In genomic region chr20:37376791-37377190, GRCh38 we compare ENCODE assay signal across 1 cellular context.
A peak's percentile ranks its signal among the peaks of the same experiment; 100 is the strongest.
TF ChIP-seq lines count a peak whose summit lies in the region.

No MANE protein-coding gene starts in this region.

TF ChIP-seq in HepG2, 621 proteins besides CTCF, POLR2A, EP300 and RAD21 (continued from another document):
- no peak for TF ChIP-seq PCBP2 (optimal IDR thresholded peaks at IDR 0.05; ENCODE audit: low read depth, low read length, poor library complexity, severe bottlenecking)
- no peak for TF ChIP-seq IRX3 (CRISPR knock-in tag; IDR thresholded peaks at IDR 0.05; ENCODE audit: borderline replicate concordance, low read depth)
- TF ChIP-seq ZNF24 (IDR thresholded peaks at IDR 0.05), result no peak
- TF ChIP-seq HDAC1 (CRISPR knock-in tag; IDR thresholded peaks at IDR 0.05), result 0 out of 2 replicates have a peak, but pooled peaks have one; percentile 35
- TF ChIP-seq EHMT2 (IDR thresholded peaks at IDR 0.05; ENCODE audit: borderline replicate concordance, low read depth, low read length), result no peak
- no peak for TF ChIP-seq ZNF207 (IDR thresholded peaks at IDR 0.05; ENCODE audit: borderline replicate concordance)
- TF ChIP-seq POLR2AphosphoS5 (IDR thresholded peaks at IDR 0.05; ENCODE audit: low read depth, low read length), result no peak
- no peak for TF ChIP-seq ARID2 (CRISPR knock-in tag; IDR thresholded peaks at IDR 0.05; ENCODE audit: borderline replicate concordance)
- 0 out of 2 replicates have a peak, but pooled peaks have one; percentile 58 for TF ChIP-seq ZNF280B (CRISPR knock-in tag; IDR thresholded peaks at IDR 0.05; ENCODE audit: borderline replicate concordance)
- TF ChIP-seq ZNF703 (CRISPR knock-in tag; IDR thresholded peaks at IDR 0.05; ENCODE audit: borderline replicate concordance), result no peak
- TF ChIP-seq NFYC (CRISPR knock-in tag; IDR thresholded peaks at IDR 0.05), result no peak
- TF ChIP-seq NFKBIZ (CRISPR knock-in tag; IDR thresholded peaks at IDR 0.05), result no peak
- no peak for TF ChIP-seq ZSCAN22 (CRISPR knock-in tag; IDR thresholded peaks at IDR 0.05)
- TF ChIP-seq MED1 (CRISPR knock-in tag; IDR thresholded peaks at IDR 0.05), result no peak
- TF ChIP-seq TAF1 (CRISPR knock-in tag; IDR thresholded peaks at IDR 0.05), result no peak
- no peak for TF ChIP-seq ZBTB7B (CRISPR knock-in tag; IDR thresholded peaks at IDR 0.05)
- TF ChIP-seq CCAR2 (optimal IDR thresholded peaks at IDR 0.05; ENCODE audit: low read depth, low read length), result no peak
- TF ChIP-seq HNF4A (CRISPR knock-in tag; IDR thresholded peaks at IDR 0.05), result peak; percentile 58
- TF ChIP-seq ZNF3 (CRISPR knock-in tag; IDR thresholded peaks at IDR 0.05), result 0 out of 2 replicates have a peak, but pooled peaks have one; percentile 43
- TF ChIP-seq NR2F6 (IDR thresholded peaks at IDR 0.05), result peak; percentile 55; the same call in 1 of the 2 replicates
- TF ChIP-seq NR2F6 (CRISPR knock-in tag; IDR thresholded peaks at IDR 0.05), result peak; percentile 40; the same call in 1 of the 2 replicates
- no peak for TF ChIP-seq ZNF251 (CRISPR knock-in tag; IDR thresholded peaks at IDR 0.05)
- no peak for TF ChIP-seq MTA1 (CRISPR knock-in tag; IDR thresholded peaks at IDR 0.05; ENCODE audit: borderline replicate concordance)
- TF ChIP-seq ZZZ3 (CRISPR knock-in tag; IDR thresholded peaks at IDR 0.05; ENCODE audit: borderline replicate concordance), result no peak
- TF ChIP-seq FIP1L1 (IDR thresholded peaks at IDR 0.05; ENCODE audit: borderline replicate concordance, insufficient read depth, low read depth, low read length), result no peak
- no peak for TF ChIP-seq SIX1 (CRISPR knock-in tag; IDR thresholded peaks at IDR 0.05; ENCODE audit: borderline replicate concordance)
- TF ChIP-seq KLF13 (CRISPR knock-in tag; IDR thresholded peaks at IDR 0.05), result no peak
- no peak for TF ChIP-seq SMAD9 (CRISPR knock-in tag; IDR thresholded peaks at IDR 0.05)
- peak; percentile 96 for TF ChIP-seq ZNF768 (CRISPR knock-in tag; IDR thresholded peaks at IDR 0.05)
- TF ChIP-seq ZNF629 (CRISPR knock-in tag; conservative IDR thresholded peaks at IDR 0.05), result peak; percentile 97
- TF ChIP-seq PITX1 (CRISPR knock-in tag; IDR thresholded peaks at IDR 0.05), result 0 out of 2 replicates have a peak, but pooled peaks have one; percentile 26
- TF ChIP-seq IRF9 (CRISPR knock-in tag; IDR thresholded peaks at IDR 0.05; ENCODE audit: borderline replicate concordance), result no peak
- TF ChIP-seq HNF1A (IDR thresholded peaks at IDR 0.05; ENCODE audit: low read depth), result no peak
- TF ChIP-seq HNF1A (CRISPR knock-in tag; IDR thresholded peaks at IDR 0.05; ENCODE audit: borderline replicate concordance), result no peak
- TF ChIP-seq NRL (CRISPR knock-in tag; IDR thresholded peaks at IDR 0.05; ENCODE audit: borderline replicate concordance), result peak; percentile 44; the same call in 1 of the 2 replicates
- TF ChIP-seq ZNF432 (CRISPR knock-in tag; IDR thresholded peaks at IDR 0.05; ENCODE audit: borderline replicate concordance), result no peak
- TF ChIP-seq ZBTB21 (CRISPR knock-in tag; IDR thresholded peaks at IDR 0.05), result peak; percentile 64; the same call in 1 of the 2 replicates
- TF ChIP-seq ZNF746 (CRISPR knock-in tag; IDR thresholded peaks at IDR 0.05), result no peak
- TF ChIP-seq CHCHD3 (CRISPR knock-in tag; IDR thresholded peaks at IDR 0.05), result no peak
- TF ChIP-seq USF2 (IDR thresholded peaks at IDR 0.05; ENCODE audit: low read depth, low read length), result no peak
- TF ChIP-seq USF2 (CRISPR knock-in tag; IDR thresholded peaks at IDR 0.05; ENCODE audit: borderline replicate concordance), result no peak
- TF ChIP-seq ZMYM3 (CRISPR knock-in tag; IDR thresholded peaks at IDR 0.05), result peak; percentile 92
- no peak for TF ChIP-seq ZNF431 (CRISPR knock-in tag; IDR thresholded peaks at IDR 0.05; ENCODE audit: borderline replicate concordance, low read depth)
- peak; percentile 65; the same call in 1 of the 2 replicates for TF ChIP-seq DZIP1 (CRISPR knock-in tag; IDR thresholded peaks at IDR 0.05)
